Comparison of ENCODE assay signal across 9 cellular contexts in the genomic region with DNA sequence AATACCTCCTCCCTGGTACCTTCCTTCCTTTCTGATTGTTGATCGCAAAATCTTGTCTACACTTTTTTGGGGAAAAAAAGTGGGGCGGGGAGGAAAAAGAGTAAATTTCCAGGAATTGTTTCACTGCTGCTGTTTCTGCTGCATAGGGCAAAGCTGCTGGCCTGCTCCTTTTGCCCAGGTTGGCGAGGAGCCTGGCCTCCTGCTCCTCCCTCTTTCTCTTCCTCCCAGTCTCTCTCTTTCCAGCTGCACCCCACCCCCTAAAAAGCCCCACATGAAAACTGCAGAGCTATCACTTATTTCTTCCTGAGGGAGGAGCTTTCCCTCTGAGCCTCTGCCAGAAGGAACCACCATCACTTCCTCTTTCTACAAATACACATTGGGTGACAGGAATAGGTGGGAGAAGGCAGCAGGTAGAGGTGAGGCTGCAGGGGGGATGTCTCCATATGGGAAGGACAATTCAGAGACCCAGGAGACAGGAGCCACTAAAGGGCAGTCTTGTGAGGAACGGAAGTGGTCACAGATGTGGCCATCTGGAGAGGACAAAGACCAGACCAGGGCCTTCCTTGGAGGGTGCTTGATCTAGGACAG. TPM values are rescaled to one million over a fixed set of nuclear protein-coding genes. Genes with fewer than 3 reads are reported as not detected.
DNase-seq lines count a peak whose midpoint lies in the region; ATAC-seq and TF ChIP-seq lines count a peak whose summit lies in the region.
"Had no signal": no experiment of that assay in that cellular context is flagged by ENCODE, and none has a peak within 500 bp of the region (broad histone marks: within the 10 kb centered on the region; RNA-seq: fewer than 3 reads in every experiment).

No MANE protein-coding gene starts in this region.

- in situ Hi-C loops in GM13976 (cut with MboI; ENCODE audit: low sequenced_read_pairs, unreplicated experiment): loop anchor here (25.0 kb wide), 1 partner anchor 154 kb away; no protein-coding TSS in a partner anchor

- ATAC-seq in omental fat pad (ENCODE audit: low FRiP score) (peak; percentile 55), HG03378 (IDR thresholded peaks at IDR 0.05; ENCODE audit: unreplicated experiment) (no peak)
- ATAC-seq: stimulated activated effector memory CD8-positive, alpha-beta T cell treated with anti-CD3 and anti-CD28 coated beads, Interleukin-12 subunit alpha, Interleukin-12 subunit beta, amount 100 ng/mL, for 72 hours had no signal

- H3K27ac Mint-ChIP-seq in endothelial cell (ENCODE audit: unreplicated experiment): peak overlapping the region; percentile 91
- H3K27ac Mint-ChIP-seq: stimulated activated effector memory CD8-positive, alpha-beta T cell treated with anti-CD3 and anti-CD28 coated beads, Interleukin-12 subunit alpha, Interleukin-12 subunit beta, amount 100 ng/mL, for 72 hours had no signal

- no peaks in the 10 kb centered on the region for H3K9me3 Mint-ChIP-seq in endothelial cell (ENCODE audit: unreplicated experiment)
- H3K9me3 Mint-ChIP-seq: stimulated activated effector memory CD8-positive, alpha-beta T cell treated with anti-CD3 and anti-CD28 coated beads, Interleukin-12 subunit alpha, Interleukin-12 subunit beta, amount 100 ng/mL, for 72 hours had no signal

- H3K4me1 Mint-ChIP-seq in endothelial cell (ENCODE audit: unreplicated experiment): peaks cover 80% of the 10 kb centered on the region

- peak; percentile 52 for DNase-seq in GDM1 (lab: John Stamatoyannopoulos, UW)
- DNase-seq in MV-4-11 (lab: John Stamatoyannopoulos, UW): peak; percentile 28
- DNase-seq in endothelial cell (ENCODE audit: low spot score): peak; percentile 37
- DNase-seq in omental fat pad (ENCODE audit: low spot score): no peak
- DNase-seq in hepatic stellate cell (ENCODE audit: low spot score): no peak
- DNase-seq in NCI-H1930 (lab: John Stamatoyannopoulos, UW): no peak
- no peak for DNase-seq in GM13976 (ENCODE audit: low spot score)

- H3K4me3 Mint-ChIP-seq in endothelial cell (ENCODE audit: unreplicated experiment): peak overlapping the region; percentile 14
- H3K4me3 Mint-ChIP-seq: stimulated activated effector memory CD8-positive, alpha-beta T cell treated with anti-CD3 and anti-CD28 coated beads, Interleukin-12 subunit alpha, Interleukin-12 subunit beta, amount 100 ng/mL, for 72 hours had no signal

- TF ChIP-seq CTCF in endothelial cell (IDR thresholded peaks at IDR 0.05; ENCODE audit: unreplicated experiment) (no peak), omental fat pad (IDR thresholded peaks at IDR 0.05) (no peak), GM13976 (IDR thresholded peaks at IDR 0.05; ENCODE audit: borderline replicate concordance, control extremely low read depth, extremely low read depth, insufficient read depth, missing control alignments) (no peak)

- H3K27me3 Mint-ChIP-seq in endothelial cell (ENCODE audit: unreplicated experiment): peaks cover 13% of the 10 kb centered on the region

- H3K36me3 Mint-ChIP-seq in endothelial cell (ENCODE audit: low read depth, unreplicated experiment): peaks cover 6% of the 10 kb centered on the region
- H3K36me3 Mint-ChIP-seq: stimulated activated effector memory CD8-positive, alpha-beta T cell treated with anti-CD3 and anti-CD28 coated beads, Interleukin-12 subunit alpha, Interleukin-12 subunit beta, amount 100 ng/mL, for 72 hours had no signal

RNA-seq across cellular contexts. Expression of gene ZBTB39, which starts 14.9 kb away (rescaled TPM):
- total RNA-seq in endothelial cell (ENCODE audit: unreplicated experiment): 23.9 TPM
- 1 to 10 TPM; 3.5 to 7.2 (median 6.6) TPM for total RNA-seq in omental fat pad

RNA-seq across cellular contexts. Expression of gene TAC3, which starts 24.9 kb away (rescaled TPM):
- total RNA-seq in endothelial cell (ENCODE audit: unreplicated experiment): 18.0 TPM
- total RNA-seq in omental fat pad: not detected

RNA-seq across cellular contexts. Expression of gene RDH16, which starts 34.0 kb away (rescaled TPM):
- total RNA-seq in endothelial cell (ENCODE audit: unreplicated experiment): 0.82 TPM
- under 1 TPM in 3 of 4 donors, not detected in 1; 0.36 to 0.56 (median 0.47) TPM for total RNA-seq in omental fat pad

RNA-seq across cellular contexts. Expression of gene SDR9C7, which starts 57.2 kb away (rescaled TPM):
- total RNA-seq in endothelial cell (ENCODE audit: unreplicated experiment) (not detected), omental fat pad (not detected)

RNA-seq across cellular contexts. Expression of gene MYO1A, which starts 58.5 kb away (rescaled TPM):
- 0.36 TPM for total RNA-seq in endothelial cell (ENCODE audit: unreplicated experiment)
- under 1 TPM in 3 of 4 donors, not detected in 1; 0.25 to 0.74 (median 0.32) TPM for total RNA-seq in omental fat pad

Comparison
In these comparisons a context has a peak if more than half of its experiments do, and no peak if none do; other contexts are left out.
1. DNase-seq: peak in GDM1 (single experiment), MV-4-11 (single experiment) and endothelial cell (single experiment); none in omental fat pad (single experiment), hepatic stellate cell (single experiment), NCI-H1930 (0 of 2) and GM13976 (single experiment).
2. RNA of gene TAC3, which starts 24.9 kb away (total RNA-seq): 18.0 TPM in endothelial cell (single experiment); not detected in omental fat pad; every median in the first group is over 10 times any median in the second.